ENCODE assay signal across 8 cellular contexts in genomic region chr1:94514095-94514727, GRCh38. TPM values are rescaled to one million over a fixed set of nuclear protein-coding genes. Genes with fewer than 3 reads are reported as not detected.
DNase-seq lines count a peak whose midpoint lies in the region; ATAC-seq and TF ChIP-seq lines count a peak whose summit lies in the region.

No MANE protein-coding gene starts in this region.

- H3K9ac ChIP-seq in GM23248, result no peak overlapping the region

- H3K9me3 ChIP-seq in GM23248 (ENCODE audit: low read depth) (no peaks in the 10 kb centered on the region), esophagus muscularis mucosa (no peaks in the 10 kb centered on the region)

- H3K27ac ChIP-seq in GM23248, result no peak overlapping the region
- H3K27ac ChIP-seq in esophagus muscularis mucosa (replicated peaks in 1 of 4), result no peak overlapping the region

- intact Hi-C loops in CD14-positive monocyte (cut with micrococcal nuclease), result no loop called here
- intact Hi-C loops in esophagus muscularis mucosa (cut with DNase I), result no loop called here

- TF ChIP-seq CTCF in CD14-positive monocyte (IDR thresholded peaks at IDR 0.05) (peak; percentile 65), esophagus muscularis mucosa (IDR thresholded peaks at IDR 0.05) (peak; percentile 54 to 58 (median 55))

- WGBS in GM23248 (ENCODE audit: low coverage in 1 of 2, low lambda C conversion rate in 2 of 2, missing lambda C conversion rate in 2 of 2), 2 experiments, result 72 to 75% methylated on average over 2 of the region's 2 CpGs
- WGBS in esophagus muscularis mucosa, result 94% methylated on average over 2 of the region's 2 CpGs

- H3K4me3 ChIP-seq in GM23248 (no peak overlapping the region), esophagus muscularis mucosa (no peak overlapping the region)

- H3K4me1 ChIP-seq in GM23248 (ENCODE audit: insufficient read depth), result no peaks in the 10 kb centered on the region
- peaks cover 0 to 9% (median 3%) of the 10 kb centered on the region in 4 donors for H3K4me1 ChIP-seq in esophagus muscularis mucosa

- H3K27me3 Mint-ChIP-seq in CD14-positive monocyte (ENCODE audit: low read depth in 3 of 3), result no peaks in the 10 kb centered on the region

- H3K36me3 Mint-ChIP-seq in CD14-positive monocyte, result peaks cover 30 to 42% of the 10 kb centered on the region in 2 donors

- no peak overlapping the region for H3K4me3 Mint-ChIP-seq in CD14-positive monocyte

- no peaks in the 10 kb centered on the region for H3K27me3 ChIP-seq in GM23248 (replicated peaks; ENCODE audit: insufficient read depth)
- no peaks in the 10 kb centered on the region for H3K27me3 ChIP-seq in esophagus muscularis mucosa

- H3K79me2 ChIP-seq in GM23248 (ENCODE audit: insufficient read depth), result no peaks in the 10 kb centered on the region

- DNase-seq in CD14-positive monocyte (ENCODE audit: low spot score) (no peak), GM23248 (peak; percentile 61), RPMI7951 (ENCODE audit: low read depth) (peak; percentile 40), esophagus muscularis mucosa (ENCODE audit: extremely low spot score) (no peak), pons (ENCODE audit: low spot score) (peak; percentile 36)

- H3K4me1 Mint-ChIP-seq in CD14-positive monocyte, result no peaks in the 10 kb centered on the region

- H2AFZ ChIP-seq in GM23248, result no peak overlapping the region

- peaks cover 0 to 2% (median 0%) of the 10 kb centered on the region in 7 donors for H3K9me3 Mint-ChIP-seq in CD14-positive monocyte

- H3K36me3 ChIP-seq in GM23248 (ENCODE audit: low read depth), result 0 out of 2 replicates have a peak, but pooled peaks cover 4% of the 10 kb centered on the region
- peaks cover 0 to 7% (median 4%) of the 10 kb centered on the region in 4 donors for H3K36me3 ChIP-seq in esophagus muscularis mucosa

- H3K9me2 ChIP-seq in GM23248 (ENCODE audit: insufficient read depth), result no peaks in the 10 kb centered on the region

- TF ChIP-seq POLR2A in esophagus muscularis mucosa (IDR thresholded peaks at IDR 0.05; ENCODE audit: low read depth), result no peak

- in situ Hi-C loops in GM23248 (cut with MboI), result no loop called here

- H4K20me1 ChIP-seq in GM23248 (ENCODE audit: insufficient read depth), result no peaks in the 10 kb centered on the region

- H3K27ac Mint-ChIP-seq in CD14-positive monocyte, result no peak overlapping the region

- ATAC-seq in GM18909 (IDR thresholded peaks at IDR 0.05; ENCODE audit: poor library complexity, unreplicated experiment) (no peak), HG02610 (IDR thresholded peaks at IDR 0.05; ENCODE audit: unreplicated experiment) (no peak), GM18520 (IDR thresholded peaks at IDR 0.05; ENCODE audit: unreplicated experiment) (no peak)

- no peaks in the 10 kb centered on the region for H3F3A ChIP-seq in GM23248 (ENCODE audit: insufficient read depth)

- no peak overlapping the region for H3K4me2 ChIP-seq in GM23248 (ENCODE audit: unreplicated experiment)

- TF ChIP-seq EP300 in esophagus muscularis mucosa (IDR thresholded peaks at IDR 0.05), result no peak

RNA-seq across cellular contexts. Expression of gene F3, which starts 27.3 kb away (rescaled TPM):
- polyA plus RNA-seq in CD14-positive monocyte (under 1 TPM; 0.29 to 0.77 TPM), GM23248 (2016; fragmentation: Nextera tagmentation; extraction: Ambion mirVana) (116 TPM in 2 replicates)
- 93.7 and 120 TPM in 2 replicates for total RNA-seq in GM23248 (2014; rRNA removed; shearing (Covaris generic))
- 76.5 and 84.8 TPM in 2 replicates for total RNA-seq in RPMI7951 (2014; rRNA removed; shearing (Covaris generic))
- 10 to 100 TPM; 12.6 to 56.3 (median 17.5) TPM for total RNA-seq in esophagus muscularis mucosa

Comparison
In these comparisons a context has a peak if more than half of its experiments do, and no peak if none do; other contexts are left out.
1. DNase-seq: peak in GM23248 (single experiment), RPMI7951 (single experiment) and pons (single experiment); none in CD14-positive monocyte (single experiment) and esophagus muscularis mucosa (single experiment).